ENCODE assay signal across 10 cellular contexts in genomic region chr18:76519156-76519549, GRCh38. TPM values are rescaled to one million over a fixed set of nuclear protein-coding genes. Genes with fewer than 3 reads are reported as not detected.
DNase-seq lines count a peak whose midpoint lies in the region; FAIRE-seq and TF ChIP-seq lines count a peak whose summit lies in the region.
"Had no signal": no experiment of that assay in that cellular context is flagged by ENCODE, and none has a peak within 500 bp of the region (broad histone marks: within the 10 kb centered on the region; RNA-seq: fewer than 3 reads in every experiment).

No MANE protein-coding gene starts in this region.

- H3K4me2 ChIP-seq in smooth muscle cell = peak overlapping the region; percentile 93

- H3K9ac ChIP-seq in iPS-18a (ENCODE audit: low read length) (peak overlapping the region; percentile 70), smooth muscle cell (ENCODE audit: low read depth) (peak overlapping the region; percentile 37)

- DNase-seq in NAMALWA (ENCODE audit: low spot score) (peak; percentile 37), amniotic epithelial cell (ENCODE audit: low read depth) (peak; percentile 12), smooth muscle cell (lab: John Stamatoyannopoulos, UW; ENCODE audit: unreplicated experiment) (no peak), NOMO-1 treated with dmso at 0.1 percent for 144 hours (lab: John Stamatoyannopoulos, UW; ENCODE audit: unreplicated experiment) (no peak), frontal cortex (ENCODE audit: low spot score in 2 of 2) (no peak), glomerular visceral epithelial cell (ENCODE audit: extremely low spot score) (no peak), GM13976 (ENCODE audit: low spot score) (no peak)
- DNase-seq: activated CD4-positive, alpha-beta T cell treated with anti-CD3 and anti-CD28 coated beads, Interleukin-2, amount 10 ng/mL, durations not matched to agents 24 days and 14 days; NCI-H2029 had no signal

- H3K36me3 ChIP-seq in iPS-18a (ENCODE audit: control insufficient read depth, low read depth, low read length) (no peaks in the 10 kb centered on the region), smooth muscle cell (ENCODE audit: low read depth) (no peaks in the 10 kb centered on the region)

- H4K20me1 ChIP-seq in smooth muscle cell (ENCODE audit: low read depth) = no peaks in the 10 kb centered on the region

- H3K27ac ChIP-seq in iPS-18a (ENCODE audit: low read length) = no peak overlapping the region
- H3K27ac ChIP-seq in smooth muscle cell (ENCODE audit: low read depth) = no peak overlapping the region

- peak overlapping the region; percentile 93 for H2AFZ ChIP-seq in smooth muscle cell (ENCODE audit: low read depth)

- H3K79me2 ChIP-seq in smooth muscle cell (ENCODE audit: low read depth) = no peaks in the 10 kb centered on the region

- WGBS in smooth muscle cell (ENCODE audit: low lambda C conversion rate) = 16% methylated on average over 11 of the region's 11 CpGs

- peaks cover 28% of the 10 kb centered on the region for H3K27me3 ChIP-seq in iPS-18a (ENCODE audit: control insufficient read depth, insufficient read depth, low read length)
- H3K27me3 ChIP-seq in smooth muscle cell (ENCODE audit: low read depth) = no peaks in the 10 kb centered on the region

- in situ Hi-C loops in GM13976 (cut with MboI; ENCODE audit: low sequenced_read_pairs, unreplicated experiment) = no loop called here

- H3K9me3 ChIP-seq in iPS-18a (ENCODE audit: control insufficient read depth, low read depth, low read length) (no peaks in the 10 kb centered on the region), smooth muscle cell (replicated peaks; ENCODE audit: low read depth) (no peaks in the 10 kb centered on the region)

- FAIRE-seq in frontal cortex (lab: Jason Lieb, UNC) = no peak

- no peaks in the 10 kb centered on the region for H3F3A ChIP-seq in smooth muscle cell (ENCODE audit: low read depth)

- peak overlapping the region; percentile 74 for H3K4me3 ChIP-seq in iPS-18a (ENCODE audit: low read length)
- peak overlapping the region; percentile 55 for H3K4me3 ChIP-seq in smooth muscle cell

- TF ChIP-seq CTCF in smooth muscle cell (IDR thresholded peaks at IDR 0.05; ENCODE audit: borderline replicate concordance, insufficient read depth, poor library complexity, severe bottlenecking) = no peak
- TF ChIP-seq CTCF in GM13976 (IDR thresholded peaks at IDR 0.05; ENCODE audit: borderline replicate concordance, control extremely low read depth, extremely low read depth, insufficient read depth, missing control alignments) = no peak

- H3K4me1 ChIP-seq in iPS-18a (ENCODE audit: control insufficient read depth, low read depth, low read length) (peaks cover 40% of the 10 kb centered on the region), smooth muscle cell (ENCODE audit: low read depth) (peaks cover 43% of the 10 kb centered on the region)

RNA-seq across cellular contexts. Expression of gene ZNF516, which starts 24.1 kb away (rescaled TPM):
- total RNA-seq in smooth muscle cell = 24.2 and 32.3 TPM in 2 replicates
- polyA plus RNA-seq in smooth muscle cell = 14.1 and 15.6 TPM in 2 replicates
- total RNA-seq in frontal cortex = 14.3 TPM

Comparison
In these comparisons a context has a peak if more than half of its experiments do, and no peak if none do; other contexts are left out.
1. DNase-seq: peak in NAMALWA (single experiment) and amniotic epithelial cell (single experiment); none in smooth muscle cell (single experiment), NOMO-1 treated with dmso at 0.1 percent for 144 hours (single experiment), frontal cortex (0 of 2), glomerular visceral epithelial cell (single experiment) and GM13976 (single experiment).